Comparison of ENCODE assay signal across 19 cellular contexts in genomic region chr18:44996261-44996660, GRCh38.
DNase-seq lines count a peak whose midpoint lies in the region; ATAC-seq, FAIRE-seq and TF ChIP-seq lines count a peak whose summit lies in the region.
"Had no signal": no experiment of that assay in that cellular context is flagged by ENCODE, and none has a peak within 500 bp of the region (broad histone marks: within the 10 kb centered on the region; RNA-seq: fewer than 3 reads in every experiment).

No MANE protein-coding gene starts in this region.

- H3K9me2 ChIP-seq in GM23338 (ENCODE audit: insufficient read depth), result no peaks in the 10 kb centered on the region

- H3K4me3 ChIP-seq in GM12878 (no peak overlapping the region), GM23338 (no peak overlapping the region), small intestine (ENCODE audit: low read depth in 1 of 2, low read length in 2 of 2) (no peak overlapping the region), heart right ventricle (no peak overlapping the region)
- H3K4me3 ChIP-seq: upper lobe of left lung had no signal

- H3F3A ChIP-seq in GM23338 (replicated peaks; ENCODE audit: low read depth), result no peaks in the 10 kb centered on the region

- intact Hi-C loops in GM12878 (cut with micrococcal nuclease; ENCODE audit: unreplicated experiment) (no loop called here), heart right ventricle (cut with DNase I) (loop anchor here in 1 of 10 donors (10.0 kb wide), 1 partner anchor 49 kb away; no protein-coding TSS in a partner anchor)

- peak; percentile 31 for FAIRE-seq in GM12878 (lab: Jason Lieb, UNC)
- no peak for FAIRE-seq in small intestine (lab: Jason Lieb, UNC)
- FAIRE-seq: frontal cortex, HepG2 had no signal

- no peak for TF ChIP-seq EP300 in GM12878 (IDR thresholded peaks at IDR 0.05; ENCODE audit: borderline replicate concordance in 1 of 2, control insufficient read depth in 1 of 2, low read depth in 2 of 2, low read length in 2 of 2)

- no peaks in the 10 kb centered on the region for H3K4me1 Mint-ChIP-seq in GM23338
- H3K4me1 Mint-ChIP-seq: nephron progenitor cell had no signal

- BruUV-seq in GM12878 (replicated peaks; lab: Mats Ljungman, UMichigan), result no TSS peak

- in situ Hi-C loops in GM12878 (cut with MboI), result no loop called here

- peaks cover 9% of the 10 kb centered on the region; the same call in 2 of the 3 replicates for H3K9me3 Mint-ChIP-seq in GM23338

- no peaks in the 10 kb centered on the region for H3K27me3 Mint-ChIP-seq in GM23338 (ENCODE audit: insufficient read depth, low read depth, poor library complexity)

- peak; percentile 38 to 42 for DNase-seq in Kasumi-1 (lab: John Stamatoyannopoulos, UW)
- no peak for DNase-seq in GM12878 (ENCODE audit: low read depth, low spot score)
- no peak for DNase-seq in GM23338 (ENCODE audit: low spot score)
- no peak for DNase-seq in small intestine
- DNase-seq in stimulated activated CD4-positive, alpha-beta T cell treated with anti-CD3 and anti-CD28 coated beads, Interleukin-15, amount 100 ng/mL, for 24 hours, result no peak
- no peak for DNase-seq in heart right ventricle
- DNase-seq: activated T-cell treated with anti-CD3 and anti-CD28 coated beads for 4 hours, anterior cingulate cortex, HFFc6, kidney glomerular epithelial cell, NCI-H2081, nephron progenitor cell, upper lobe of left lung had no signal

- POLR2A ChIA-PET in GM12878 (lab: Charles Lee), result no interaction called here

- H2AFZ ChIP-seq in GM12878 (ENCODE audit: control insufficient read depth, low read depth, low read length) (peak overlapping the region; percentile 43), GM23338 (no peak overlapping the region)

- no peak overlapping the region for H3K27ac ChIP-seq in GM12878 (ENCODE audit: control insufficient read depth, insufficient read depth)
- H3K27ac ChIP-seq in GM23338 (ENCODE audit: low read depth), result no peak overlapping the region
- no peak overlapping the region for H3K27ac ChIP-seq in small intestine (ENCODE audit: low read depth in 1 of 2, low read length in 1 of 2)
- H3K27ac ChIP-seq in heart right ventricle, result no peak overlapping the region
- H3K27ac ChIP-seq: upper lobe of left lung, VCaP had no signal

- no peak for TF ChIP-seq POLR2A in GM12878 (IDR thresholded peaks at IDR 0.05; ENCODE audit: low read depth, low read length)

- SMC1A ChIA-PET in GM12878 (lab: Charles Lee; ENCODE audit: uncharacterized antibody, unreplicated experiment), result interaction anchor here (0.7 to 1.5 kb wide), 2 partner anchors 12 to 16 kb away, joined by 3 to 4 read pairs; no protein-coding TSS in a partner anchor

- TF ChIP-seq RAD21 in GM12878 (IDR thresholded peaks at IDR 0.05; ENCODE audit: insufficient read depth, low read depth, low read length), result no peak

- H3K9me3 ChIP-seq in GM12878 (replicated peaks; ENCODE audit: control insufficient read depth, insufficient read depth, low read length) (no peaks in the 10 kb centered on the region), small intestine (ENCODE audit: control insufficient read depth, low read depth) (no peaks in the 10 kb centered on the region), heart right ventricle (peaks cover 0 to 7% (median 0%) of the 10 kb centered on the region in 11 donors)
- H3K9me3 ChIP-seq: upper lobe of left lung had no signal

- H3K4me1 ChIP-seq in GM12878 (ENCODE audit: control insufficient read depth, insufficient read depth, low read length) (no peaks in the 10 kb centered on the region), GM23338 (ENCODE audit: insufficient read depth) (no peaks in the 10 kb centered on the region), small intestine (ENCODE audit: control insufficient read depth in 2 of 2, insufficient read depth in 1 of 2, low read depth in 1 of 2, low read length in 1 of 2) (no peaks in the 10 kb centered on the region), heart right ventricle (no peaks in the 10 kb centered on the region)
- H3K4me1 ChIP-seq: upper lobe of left lung had no signal

- H4K20me1 ChIP-seq in GM12878 (ENCODE audit: control insufficient read depth, insufficient read depth), result no peaks in the 10 kb centered on the region
- no peaks in the 10 kb centered on the region for H4K20me1 ChIP-seq in GM23338 (replicated peaks; ENCODE audit: insufficient read depth)

- WGBS in GM12878 (ENCODE audit: insufficient coverage, insufficient replicate concordance, low lambda C conversion rate, missing lambda C conversion rate), result 46% methylated on average over 3 of the region's 3 CpGs
- 61 to 84% (median 67%) methylated on average over 3 of the region's 3 CpGs for WGBS in small intestine, 3 donors
- 73 to 81% methylated on average over 3 of the region's 3 CpGs for WGBS in heart right ventricle, 2 donors

- H3K4me2 ChIP-seq in GM12878 (ENCODE audit: control insufficient read depth, insufficient read depth) (no peak overlapping the region), GM23338 (no peak overlapping the region)

- H3K27ac Mint-ChIP-seq in GM23338, result no peak overlapping the region
- H3K27ac Mint-ChIP-seq: HFFc6, nephron progenitor cell had no signal

- CTCF ChIA-PET in GM12878 (lab: Yijun Ruan, JAX), result interaction anchor here (1.4 kb wide), 1 partner anchor 216 kb away, joined by 5 read pairs; no protein-coding TSS in a partner anchor

- ATAC-seq in GM18508 (IDR thresholded peaks at IDR 0.05; ENCODE audit: insufficient read depth, unreplicated experiment) (peak; percentile 70), HG02678 (IDR thresholded peaks at IDR 0.05; ENCODE audit: unreplicated experiment) (peak; percentile 76), GM12878 (peak; percentile 84), GM23338 (no peak), heart right ventricle (no peak)
- ATAC-seq: HepG2, Panc1 had no signal

- no peak overlapping the region for H3K9ac ChIP-seq in GM12878 (ENCODE audit: control insufficient read depth, insufficient read depth, low read length)

- H3K36me3 ChIP-seq in GM12878 (ENCODE audit: control insufficient read depth in 2 of 2, insufficient read depth in 2 of 2, low read length in 1 of 2) (no peaks in the 10 kb centered on the region), GM23338 (ENCODE audit: insufficient read depth) (no peaks in the 10 kb centered on the region), small intestine (ENCODE audit: control insufficient read depth in 2 of 2, insufficient read depth in 2 of 2, low read length in 2 of 2) (no peaks in the 10 kb centered on the region), heart right ventricle (no peaks in the 10 kb centered on the region)
- H3K36me3 ChIP-seq: upper lobe of left lung had no signal

- peaks cover 7% of the 10 kb centered on the region; the same call in 2 of the 3 replicates for H3K36me3 Mint-ChIP-seq in GM23338 (ENCODE audit: low read depth)

- RAD21 ChIA-PET in GM12878 (lab: Charles Lee; ENCODE audit: unreplicated experiment), result no interaction called here

- TF ChIP-seq CTCF in GM12878 (IDR thresholded peaks at IDR 0.05 in 2 of 3, conservative IDR thresholded peaks at IDR 0.05 in 1 of 3; ENCODE audit: control insufficient read depth in 2 of 3, extremely low read depth in 1 of 3, insufficient read depth in 1 of 3, low read depth in 3 of 3, low read length in 3 of 3) (no peak), GM23338 (conservative IDR thresholded peaks at IDR 0.05; ENCODE audit: low read depth in 2 of 2) (no peak), heart right ventricle (IDR thresholded peaks at IDR 0.05) (no peak)

- H3K4me3 Mint-ChIP-seq in GM23338, result no peak overlapping the region
- H3K4me3 Mint-ChIP-seq: HFFc6, nephron progenitor cell had no signal

- H3K27me3 ChIP-seq in GM12878 (replicated peaks in 1 of 2; ENCODE audit: control insufficient read depth in 2 of 2, insufficient read depth in 2 of 2, low read length in 1 of 2), result no peaks in the 10 kb centered on the region
- no peaks in the 10 kb centered on the region for H3K27me3 ChIP-seq in GM23338 (ENCODE audit: insufficient read depth)
- no peaks in the 10 kb centered on the region for H3K27me3 ChIP-seq in small intestine (ENCODE audit: control insufficient read depth in 2 of 2, insufficient read depth in 2 of 2, low read length in 2 of 2)
- no peaks in the 10 kb centered on the region for H3K27me3 ChIP-seq in heart right ventricle
- H3K27me3 ChIP-seq: upper lobe of left lung had no signal

- no peaks in the 10 kb centered on the region for H3K79me2 ChIP-seq in GM12878 (ENCODE audit: control insufficient read depth, insufficient read depth, low read length)
- no peaks in the 10 kb centered on the region for H3K79me2 ChIP-seq in GM23338 (replicated peaks; ENCODE audit: insufficient read depth)

TF ChIP-seq in GM12878, 131 proteins besides CTCF, POLR2A, EP300 and RAD21:
- TF ChIP-seq CREB1 (IDR thresholded peaks at IDR 0.05; ENCODE audit: low read depth) (no peak), RELB (IDR thresholded peaks at IDR 0.05; ENCODE audit: low read depth) (0 out of 2 replicates have a peak, but pooled peaks have one; percentile 17), SREBF1 (IDR thresholded peaks at IDR 0.05; ENCODE audit: low read length) (no peak)

TF ChIP-seq in GM23338, 12 proteins besides CTCF, POLR2A, EP300 and RAD21 (continues in another document):
- TF ChIP-seq EZH2phosphoT487 (IDR thresholded peaks at IDR 0.05; ENCODE audit: unreplicated experiment) (no peak), STAT1 (IDR thresholded peaks at IDR 0.05; ENCODE audit: unreplicated experiment) (no peak), ETS1 (IDR thresholded peaks at IDR 0.05) (no peak), NANOG (IDR thresholded peaks at IDR 0.05; ENCODE audit: borderline replicate concordance) (no peak), ZNF114 (CRISPR knock-in tag; IDR thresholded peaks at IDR 0.05) (no peak), EZH2 (IDR thresholded peaks at IDR 0.05; ENCODE audit: low read depth, unreplicated experiment) (no peak), ZNF331 (CRISPR knock-in tag; IDR thresholded peaks at IDR 0.05; ENCODE audit: low read depth) (no peak), POLR2AphosphoS5 (IDR thresholded peaks at IDR 0.05; ENCODE audit: low read depth) (no peak), JUNB (IDR thresholded peaks at IDR 0.05; ENCODE audit: unreplicated experiment) (no peak)

Comparison
In these comparisons a context has a peak if more than half of its experiments do, and no peak if none do; other contexts are left out.
1. ATAC-seq: peak in GM18508 (single experiment), HG02678 (single experiment) and GM12878 (single experiment); none in GM23338 (single experiment) and heart right ventricle (0 of 8).
2. DNase-seq: peak in Kasumi-1 (2 of 2); none in GM12878 (single experiment), GM23338 (single experiment), small intestine (single experiment), stimulated activated CD4-positive, alpha-beta T cell treated with anti-CD3 and anti-CD28 coated beads, Interleukin-15, amount 100 ng/mL, for 24 hours (single experiment) and heart right ventricle (0 of 2).